In the genomic region with DNA sequence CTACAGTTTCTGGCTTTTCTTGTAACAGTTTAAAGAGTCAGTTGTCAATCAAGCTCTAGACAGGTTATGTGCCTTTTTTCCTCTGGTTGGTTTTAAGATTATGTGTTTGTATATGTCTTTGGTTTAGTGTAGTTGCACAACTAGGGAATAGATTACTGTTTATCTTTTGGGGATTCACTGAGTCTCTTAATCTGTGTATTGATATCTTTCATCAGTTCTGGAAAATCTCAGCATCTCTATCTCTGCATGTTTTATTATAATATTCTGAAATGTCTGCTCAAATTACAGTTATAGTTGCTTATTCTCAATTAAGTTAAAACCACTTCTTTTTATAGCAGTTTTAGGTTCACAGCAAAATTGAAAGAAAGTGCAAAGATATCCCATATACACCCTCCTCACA, we compare ENCODE assay signal across 1 cellular context.
TF ChIP-seq lines count a peak whose summit lies in the region.

No MANE protein-coding gene starts in this region.

TF ChIP-seq in HEK293, 187 proteins besides CTCF, POLR2A, EP300 and RAD21:
- no peak for TF ChIP-seq ZNF146 (tag by site-specific recombination; IDR thresholded peaks at IDR 0.05)
- no peak for TF ChIP-seq ZNF610 (tag by site-specific recombination; IDR thresholded peaks at IDR 0.05; ENCODE audit: borderline replicate concordance)
- peak; percentile 96 for TF ChIP-seq ZNF558 (tag by site-specific recombination; IDR thresholded peaks at IDR 0.05)
TF ChIP-seq in HEK293: peak in this region for 1.
